Comparison of ENCODE assay signal across 1 cellular context in genomic region chr10:43347997-43348396, GRCh38.
TF ChIP-seq lines count a peak whose summit lies in the region.

No MANE protein-coding gene starts in this region.

TF ChIP-seq in GM23338, 12 proteins besides CTCF, POLR2A, EP300 and RAD21 (continued from another document):
- no peak for TF ChIP-seq REST (IDR thresholded peaks at IDR 0.05; ENCODE audit: unreplicated experiment)
- TF ChIP-seq, protein P1, sequence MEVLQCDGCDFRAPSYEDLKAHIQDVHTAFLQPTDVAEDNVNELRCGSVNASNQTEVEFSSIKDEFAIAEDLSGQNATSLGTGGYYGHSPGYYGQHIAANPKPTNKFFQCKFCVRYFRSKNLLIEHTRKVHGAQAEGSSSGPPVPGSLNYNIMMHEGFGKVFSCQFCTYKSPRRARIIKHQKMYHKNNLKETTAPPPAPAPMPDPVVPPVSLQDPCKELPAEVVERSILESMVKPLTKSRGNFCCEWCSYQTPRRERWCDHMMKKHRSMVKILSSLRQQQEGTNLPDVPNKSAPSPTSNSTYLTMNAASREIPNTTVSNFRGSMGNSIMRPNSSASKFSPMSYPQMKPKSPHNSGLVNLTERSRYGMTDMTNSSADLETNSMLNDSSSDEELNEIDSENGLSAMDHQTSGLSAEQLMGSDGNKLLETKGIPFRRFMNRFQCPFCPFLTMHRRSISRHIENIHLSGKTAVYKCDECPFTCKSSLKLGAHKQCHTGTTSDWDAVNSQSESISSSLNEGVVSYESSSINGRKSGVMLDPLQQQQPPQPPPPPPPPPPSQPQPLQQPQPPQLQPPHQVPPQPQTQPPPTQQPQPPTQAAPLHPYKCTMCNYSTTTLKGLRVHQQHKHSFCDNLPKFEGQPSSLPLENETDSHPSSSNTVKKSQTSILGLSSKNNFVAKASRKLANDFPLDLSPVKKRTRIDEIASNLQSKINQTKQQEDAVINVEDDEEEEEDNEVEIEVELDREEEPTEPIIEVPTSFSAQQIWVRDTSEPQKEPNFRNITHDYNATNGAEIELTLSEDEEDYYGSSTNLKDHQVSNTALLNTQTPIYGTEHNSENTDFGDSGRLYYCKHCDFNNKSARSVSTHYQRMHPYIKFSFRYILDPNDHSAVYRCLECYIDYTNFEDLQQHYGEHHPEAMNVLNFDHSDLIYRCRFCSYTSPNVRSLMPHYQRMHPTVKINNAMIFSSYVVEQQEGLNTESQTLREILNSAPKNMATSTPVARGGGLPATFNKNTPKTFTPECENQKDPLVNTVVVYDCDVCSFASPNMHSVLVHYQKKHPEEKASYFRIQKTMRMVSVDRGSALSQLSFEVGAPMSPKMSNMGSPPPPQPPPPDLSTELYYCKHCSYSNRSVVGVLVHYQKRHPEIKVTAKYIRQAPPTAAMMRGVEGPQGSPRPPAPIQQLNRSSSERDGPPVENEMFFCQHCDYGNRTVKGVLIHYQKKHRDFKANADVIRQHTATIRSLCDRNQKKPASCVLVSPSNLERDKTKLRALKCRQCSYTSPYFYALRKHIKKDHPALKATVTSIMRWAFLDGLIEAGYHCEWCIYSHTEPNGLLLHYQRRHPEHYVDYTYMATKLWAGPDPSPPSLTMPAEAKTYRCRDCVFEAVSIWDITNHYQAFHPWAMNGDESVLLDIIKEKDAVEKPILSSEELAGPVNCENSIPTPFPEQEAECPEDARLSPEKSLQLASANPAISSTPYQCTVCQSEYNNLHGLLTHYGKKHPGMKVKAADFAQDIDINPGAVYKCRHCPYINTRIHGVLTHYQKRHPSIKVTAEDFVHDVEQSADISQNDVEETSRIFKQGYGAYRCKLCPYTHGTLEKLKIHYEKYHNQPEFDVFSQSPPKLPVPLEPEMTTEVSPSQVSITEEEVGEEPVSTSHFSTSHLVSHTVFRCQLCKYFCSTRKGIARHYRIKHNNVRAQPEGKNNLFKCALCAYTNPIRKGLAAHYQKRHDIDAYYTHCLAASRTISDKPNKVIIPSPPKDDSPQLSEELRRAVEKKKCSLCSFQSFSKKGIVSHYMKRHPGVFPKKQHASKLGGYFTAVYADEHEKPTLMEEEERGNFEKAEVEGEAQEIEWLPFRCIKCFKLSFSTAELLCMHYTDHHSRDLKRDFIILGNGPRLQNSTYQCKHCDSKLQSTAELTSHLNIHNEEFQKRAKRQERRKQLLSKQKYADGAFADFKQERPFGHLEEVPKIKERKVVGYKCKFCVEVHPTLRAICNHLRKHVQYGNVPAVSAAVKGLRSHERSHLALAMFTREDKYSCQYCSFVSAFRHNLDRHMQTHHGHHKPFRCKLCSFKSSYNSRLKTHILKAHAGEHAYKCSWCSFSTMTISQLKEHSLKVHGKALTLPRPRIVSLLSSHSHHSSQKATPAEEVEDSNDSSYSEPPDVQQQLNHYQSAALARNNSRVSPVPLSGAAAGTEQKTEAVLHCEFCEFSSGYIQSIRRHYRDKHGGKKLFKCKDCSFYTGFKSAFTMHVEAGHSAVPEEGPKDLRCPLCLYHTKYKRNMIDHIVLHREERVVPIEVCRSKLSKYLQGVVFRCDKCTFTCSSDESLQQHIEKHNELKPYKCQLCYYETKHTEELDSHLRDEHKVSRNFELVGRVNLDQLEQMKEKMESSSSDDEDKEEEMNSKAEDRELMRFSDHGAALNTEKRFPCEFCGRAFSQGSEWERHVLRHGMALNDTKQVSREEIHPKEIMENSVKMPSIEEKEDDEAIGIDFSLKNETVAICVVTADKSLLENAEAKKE (CRISPR knock-in tag; IDR thresholded peaks at IDR 0.05): no peak
- no peak for TF ChIP-seq POLR2AphosphoS5 (IDR thresholded peaks at IDR 0.05; ENCODE audit: low read depth)
- TF ChIP-seq EZH2phosphoT487 (IDR thresholded peaks at IDR 0.05; ENCODE audit: unreplicated experiment): no peak
- no peak for TF ChIP-seq EZH2 (IDR thresholded peaks at IDR 0.05; ENCODE audit: low read depth, unreplicated experiment)
- no peak for TF ChIP-seq ZNF331 (CRISPR knock-in tag; IDR thresholded peaks at IDR 0.05; ENCODE audit: low read depth)
